17 cellular contexts compared by ENCODE assay signal in the genomic region with DNA sequence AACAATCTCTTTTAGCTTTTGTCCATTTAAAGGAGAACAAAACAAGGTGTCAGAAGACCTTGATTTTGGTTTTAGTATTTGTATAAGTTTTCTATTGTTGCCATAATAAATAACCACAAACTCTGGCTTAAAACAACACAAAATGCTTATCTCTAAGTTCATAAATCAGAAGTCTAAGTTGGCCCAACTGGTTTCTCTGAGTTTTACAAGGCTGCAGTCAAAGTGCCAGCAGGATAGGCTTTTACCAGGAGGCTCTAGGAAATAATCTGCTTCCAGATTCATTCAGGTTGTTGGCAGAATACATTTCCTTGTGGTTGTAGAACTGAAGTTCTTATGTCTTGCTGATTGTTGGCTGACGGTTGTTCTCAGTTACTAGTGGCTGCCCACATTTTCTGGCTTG.
"Had no signal": no experiment of that assay in that cellular context is flagged by ENCODE, and none has a peak within 500 bp of the region (broad histone marks: within the 10 kb centered on the region; RNA-seq: fewer than 3 reads in every experiment).

No MANE protein-coding gene starts in this region.

- DNase-seq: activated B cell treated with CpG ODN at 0.5 μM for 24 hours; activated CD4-positive, alpha-beta memory T cell treated with anti-CD3 and anti-CD28 coated beads, Interleukin-2, amount 10 ng/mL, durations not matched to agents 7 days and 5 days; activated CD4-positive, alpha-beta T cell treated with anti-CD3 and anti-CD28 coated beads for 4 hours; activated CD8-positive, alpha-beta memory T cell treated with anti-CD3 and anti-CD28 coated beads, Interleukin-2, amount 10 ng/mL, durations not matched to agents 7 days and 5 days; activated naive CD4-positive, alpha-beta T cell; activated naive CD8-positive, alpha-beta T cell treated with anti-CD3 and anti-CD28 coated beads for 36 hours; effector CD8-positive, alpha-beta T cell; occipital lobe; T-cell; transverse colon; uterus had no signal

- H3K4me1 Mint-ChIP-seq: activated B cell treated with CpG ODN at 0.5 μM for 24 hours; activated CD4-positive, alpha-beta memory T cell treated with anti-CD3 and anti-CD28 coated beads, Interleukin-2, amount 10 ng/mL, durations not matched to agents 7 days and 5 days; activated CD8-positive, alpha-beta memory T cell treated with anti-CD3 and anti-CD28 coated beads, Interleukin-2, amount 10 ng/mL, durations not matched to agents 7 days and 5 days; activated naive CD8-positive, alpha-beta T cell treated with anti-CD3 and anti-CD28 coated beads for 36 hours; activated T-helper 17 cell treated with anti-CD3 and anti-CD28 coated beads, Interleukin-2, amount 50 U/mL, for 72 hours; T-cell had no signal

- H3K36me3 Mint-ChIP-seq: activated CD8-positive, alpha-beta memory T cell treated with anti-CD3 and anti-CD28 coated beads, Interleukin-2, amount 10 ng/mL, durations not matched to agents 7 days and 5 days; activated naive CD8-positive, alpha-beta T cell treated with anti-CD3 and anti-CD28 coated beads for 36 hours; natural killer cell treated with Interleukin-12 subunit alpha and Interleukin-12 subunit beta and Interleukin-15 and Interleukin-18, amount 100 ng/mL, for 72 hours; T-cell had no signal

- H3K9me3 ChIP-seq: right atrium auricular region, transverse colon, uterus had no signal

- H3K9me3 Mint-ChIP-seq: activated naive CD8-positive, alpha-beta T cell treated with anti-CD3 and anti-CD28 coated beads for 36 hours; dendritic cell treated with granulocyte-macrophage colony-stimulating factor and Interleukin-4, amounts not matched to agents 40 ng/mL and 50 ng/mL, for 4 days; stimulated activated naive CD8-positive, alpha-beta T cell treated with anti-CD3 and anti-CD28 coated beads, Interleukin-15, Interleukin-2, amounts not matched to agents 100 ng/mL and 50 ng/mL, for 24 hours had no signal

- H3K4me3 ChIP-seq: right atrium auricular region, transverse colon, uterus had no signal

- H3K4me3 Mint-ChIP-seq: activated B cell treated with CpG ODN at 0.5 μM for 24 hours; activated CD4-positive, alpha-beta memory T cell treated with anti-CD3 and anti-CD28 coated beads, Interleukin-2, amount 10 ng/mL, durations not matched to agents 7 days and 5 days; activated CD8-positive, alpha-beta memory T cell treated with anti-CD3 and anti-CD28 coated beads, Interleukin-2, amount 10 ng/mL, durations not matched to agents 7 days and 5 days; activated naive CD8-positive, alpha-beta T cell treated with anti-CD3 and anti-CD28 coated beads for 36 hours; activated T-helper 17 cell treated with anti-CD3 and anti-CD28 coated beads, Interleukin-2, amount 50 U/mL, for 72 hours; dendritic cell treated with granulocyte-macrophage colony-stimulating factor and Interleukin-4, amounts not matched to agents 40 ng/mL and 50 ng/mL, for 4 days; natural killer cell treated with Interleukin-12 subunit alpha and Interleukin-12 subunit beta and Interleukin-15 and Interleukin-18, amount 100 ng/mL, for 72 hours; stimulated activated naive CD8-positive, alpha-beta T cell treated with anti-CD3 and anti-CD28 coated beads, Interleukin-15, Interleukin-2, amounts not matched to agents 100 ng/mL and 50 ng/mL, for 24 hours; T-cell had no signal

- H3K27me3 Mint-ChIP-seq: activated B cell treated with CpG ODN at 0.5 μM for 24 hours; activated CD4-positive, alpha-beta memory T cell treated with anti-CD3 and anti-CD28 coated beads, Interleukin-2, amount 10 ng/mL, durations not matched to agents 7 days and 5 days; activated CD8-positive, alpha-beta memory T cell treated with anti-CD3 and anti-CD28 coated beads, Interleukin-2, amount 10 ng/mL, durations not matched to agents 7 days and 5 days; activated naive CD8-positive, alpha-beta T cell treated with anti-CD3 and anti-CD28 coated beads for 36 hours; activated T-helper 17 cell treated with anti-CD3 and anti-CD28 coated beads, Interleukin-2, amount 50 U/mL, for 72 hours; dendritic cell treated with granulocyte-macrophage colony-stimulating factor and Interleukin-4, amounts not matched to agents 40 ng/mL and 50 ng/mL, for 4 days; natural killer cell treated with Interleukin-12 subunit alpha and Interleukin-12 subunit beta and Interleukin-15 and Interleukin-18, amount 100 ng/mL, for 72 hours; stimulated activated naive CD8-positive, alpha-beta T cell treated with anti-CD3 and anti-CD28 coated beads, Interleukin-15, Interleukin-2, amounts not matched to agents 100 ng/mL and 50 ng/mL, for 24 hours; T-cell had no signal

- H3K4me1 ChIP-seq: right atrium auricular region, transverse colon, uterus had no signal

- H3K27ac ChIP-seq: right atrium auricular region, transverse colon, uterus had no signal

- H3K27me3 ChIP-seq: right atrium auricular region, transverse colon, uterus had no signal

- H3K27ac Mint-ChIP-seq: activated B cell treated with CpG ODN at 0.5 μM for 24 hours; activated CD4-positive, alpha-beta memory T cell treated with anti-CD3 and anti-CD28 coated beads, Interleukin-2, amount 10 ng/mL, durations not matched to agents 7 days and 5 days; activated CD8-positive, alpha-beta memory T cell treated with anti-CD3 and anti-CD28 coated beads, Interleukin-2, amount 10 ng/mL, durations not matched to agents 7 days and 5 days; activated T-helper 17 cell treated with anti-CD3 and anti-CD28 coated beads, Interleukin-2, amount 50 U/mL, for 72 hours; dendritic cell treated with granulocyte-macrophage colony-stimulating factor and Interleukin-4, amounts not matched to agents 40 ng/mL and 50 ng/mL, for 4 days; natural killer cell treated with Interleukin-12 subunit alpha and Interleukin-12 subunit beta and Interleukin-15 and Interleukin-18, amount 100 ng/mL, for 72 hours; stimulated activated naive CD8-positive, alpha-beta T cell treated with anti-CD3 and anti-CD28 coated beads, Interleukin-15, Interleukin-2, amounts not matched to agents 100 ng/mL and 50 ng/mL, for 24 hours; T-cell had no signal

- FAIRE-seq: bronchial epithelial cell had no signal

- H3K36me3 ChIP-seq: right atrium auricular region, transverse colon, uterus had no signal
